Comparison of ENCODE assay signal across 8 cellular contexts in the genomic region with DNA sequence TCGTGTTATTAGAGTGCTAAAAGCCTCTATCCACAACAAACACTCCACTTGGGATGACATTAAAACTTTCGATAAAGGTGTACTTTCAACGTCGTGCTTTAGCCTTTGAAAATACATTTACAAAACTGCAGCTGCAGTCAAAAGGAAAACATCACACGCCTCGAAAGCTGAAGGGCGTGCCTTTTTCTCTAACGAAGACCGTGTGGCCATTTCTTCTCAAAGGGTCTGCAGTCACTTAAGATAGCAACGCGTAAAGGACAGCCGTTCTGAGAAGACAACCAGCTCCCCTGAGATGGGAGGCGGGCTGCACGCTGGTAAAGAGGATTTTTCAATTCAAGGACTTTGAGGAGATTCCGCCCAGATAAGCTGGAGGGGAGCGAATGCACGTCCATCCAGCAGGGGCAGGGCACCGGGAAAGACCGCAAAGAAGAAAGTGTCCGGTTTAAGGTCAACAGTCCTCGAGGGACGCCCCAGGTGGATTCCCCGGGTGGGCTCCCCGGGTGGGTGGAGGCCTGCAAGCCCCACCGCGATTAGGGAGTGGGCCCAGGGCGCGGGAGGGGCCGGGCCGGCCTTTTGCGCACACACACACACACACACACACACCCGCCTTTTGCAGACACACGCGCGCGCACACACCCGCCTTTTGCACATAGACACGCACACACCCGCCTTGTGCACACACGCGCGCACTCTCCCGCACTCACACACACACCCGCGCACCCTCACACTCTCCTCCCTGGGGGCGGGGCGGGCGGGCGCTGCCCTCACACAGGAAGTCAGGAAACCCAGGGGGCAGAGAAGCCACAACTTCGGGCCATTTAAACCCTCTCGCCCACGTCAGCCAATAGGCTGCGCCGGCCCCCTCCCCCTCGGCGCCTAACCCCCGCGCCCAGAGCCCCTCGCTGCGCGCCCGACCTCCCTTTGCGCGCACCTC. TPM values are rescaled to one million over a fixed set of nuclear protein-coding genes. Genes with fewer than 3 reads are reported as not detected.
DNase-seq lines count a peak whose midpoint lies in the region; ATAC-seq and TF ChIP-seq lines count a peak whose summit lies in the region.

No MANE protein-coding gene starts in this region.

- peak; percentile 16 to 32 for TF ChIP-seq CTCF in suprapubic skin (IDR thresholded peaks at IDR 0.05)

- no peaks in the 10 kb centered on the region for H3K36me3 ChIP-seq in suprapubic skin

- H3K9me3 ChIP-seq in suprapubic skin: no peaks in the 10 kb centered on the region

- WGBS in suprapubic skin: under 1% methylated on average over 33 of the region's 64 CpGs

- peak overlapping the region; percentile 85 for H3K4me3 ChIP-seq in suprapubic skin

- peak overlapping the region; percentile 97 for H3K27ac ChIP-seq in suprapubic skin

- TF ChIP-seq EP300 in suprapubic skin (IDR thresholded peaks at IDR 0.05): no peak

- no peak for TF ChIP-seq POLR2A in suprapubic skin (IDR thresholded peaks at IDR 0.05)

- ATAC-seq in GM19328 (IDR thresholded peaks at IDR 0.05; ENCODE audit: unreplicated experiment) (peak; percentile 34), HG03439 (IDR thresholded peaks at IDR 0.05; ENCODE audit: unreplicated experiment) (peak; percentile 29)

- DNase-seq in C1 segment of cervical spinal cord (lab: John Stamatoyannopoulos, UW): peak in 13 of 14 donors; percentile 10 to 80 (median 64)
- DNase-seq in OCI-M1 (lab: John Stamatoyannopoulos, UW): peak; percentile 75
- peak; percentile 10 to 31 for DNase-seq in activated T-helper 1 cell treated with anti-CD3 and anti-CD28 coated beads, Interleukin-2, amount 50 U/mL, for 16 hours (ENCODE audit: low read depth in 1 of 2, low spot score in 1 of 2)
- peak; percentile 58 for DNase-seq in fibroblast of gingiva (ENCODE audit: low read depth)
- DNase-seq in myocyte (ENCODE audit: low read depth): peak; percentile 67
- peak; percentile 76 to 81 for DNase-seq in suprapubic skin (ENCODE audit: low spot score in 2 of 2)

- no peaks in the 10 kb centered on the region for H3K27me3 ChIP-seq in suprapubic skin

- peaks cover 34% of the 10 kb centered on the region for H3K4me1 ChIP-seq in suprapubic skin

RNA-seq across cellular contexts. Expression of a gene that starts 0.8 kb away (rescaled TPM):
- total RNA-seq in myocyte (81.9 and 82.2 TPM in 2 replicates), suprapubic skin (10 to 100 TPM; 25.7 to 64.5 (median 39.5) TPM)
- polyA plus RNA-seq in myocyte (2012): 16.5 TPM

Comparison
In these comparisons a context has a peak if more than half of its experiments do, and no peak if none do; other contexts are left out.
1. Peak in every context shown above with its lines: DNase-seq, ATAC-seq, H3K4me3 ChIP-seq and H3K27ac ChIP-seq.
2. DNase-seq: peak in every context shown above with its lines; median percentile 78 in suprapubic skin; 75 in OCI-M1; 67 in myocyte; 64 in C1 segment of cervical spinal cord; 58 in fibroblast of gingiva; 20 in activated T-helper 1 cell treated with anti-CD3 and anti-CD28 coated beads, Interleukin-2, amount 50 U/mL, for 16 hours.